In genomic region chr5:176837707-176838115, GRCh38 we compare ENCODE assay signal across 1 cellular context.
TF ChIP-seq lines count a peak whose summit lies in the region.

No MANE protein-coding gene starts in this region.

TF ChIP-seq in GM12878, 131 proteins besides CTCF, POLR2A, EP300 and RAD21 (continued from another document):
- no peak for TF ChIP-seq HSF1 (IDR thresholded peaks at IDR 0.05; ENCODE audit: low read depth, low read length)
- no peak for TF ChIP-seq SMAD1 (IDR thresholded peaks at IDR 0.05; ENCODE audit: low read depth, partially characterized antibody)
- no peak for TF ChIP-seq ELK1 (IDR thresholded peaks at IDR 0.05; ENCODE audit: low read depth, low read length)
- 0 out of 2 replicates have a peak, but pooled peaks have one; percentile 40 for TF ChIP-seq YY1 (IDR thresholded peaks at IDR 0.05; ENCODE audit: low read depth, low read length)
- no peak for TF ChIP-seq ZSCAN29 (IDR thresholded peaks at IDR 0.05)
- TF ChIP-seq STAT3 (IDR thresholded peaks at IDR 0.05; ENCODE audit: low read depth, low read length), result no peak
- TF ChIP-seq SIN3A (IDR thresholded peaks at IDR 0.05; ENCODE audit: low read depth, low read length), result peak; percentile 96
- no peak for TF ChIP-seq USF1 (IDR thresholded peaks at IDR 0.05; ENCODE audit: borderline replicate concordance, extremely low read length, insufficient read depth, low read depth, low read length)
- 0 out of 2 replicates have a peak, but pooled peaks have one; percentile 12 for TF ChIP-seq IRF4 (IDR thresholded peaks at IDR 0.05; ENCODE audit: low read depth, low read length)
- peak; percentile 98 for TF ChIP-seq RCOR1 (conservative IDR thresholded peaks at IDR 0.05; ENCODE audit: low read depth, low read length)
- no peak for TF ChIP-seq SRF (IDR thresholded peaks at IDR 0.05; ENCODE audit: low read depth in 2 of 2, low read length in 2 of 2)
- TF ChIP-seq JUNB (IDR thresholded peaks at IDR 0.05), result no peak
- TF ChIP-seq POLR2AphosphoS2 (IDR thresholded peaks at IDR 0.05; ENCODE audit: low read depth, low read length), result no peak
- no peak for TF ChIP-seq LARP7 (IDR thresholded peaks at IDR 0.05)
